In genomic region chr10:70096016-70096704, GRCh38 we compare ENCODE assay signal across 21 cellular contexts. TPM values are rescaled to one million over a fixed set of nuclear protein-coding genes. Genes with fewer than 3 reads are reported as not detected.
"Had no signal": no experiment of that assay in that cellular context is flagged by ENCODE, and none has a peak within 500 bp of the region (broad histone marks: within the 10 kb centered on the region; RNA-seq: fewer than 3 reads in every experiment).

No MANE protein-coding gene starts in this region.

- H3K9ac ChIP-seq: neural progenitor cell had no signal

- H3K4me3 Mint-ChIP-seq: natural killer cell treated with Interleukin-12 subunit alpha and Interleukin-12 subunit beta and Interleukin-15 and Interleukin-18, amount 100 ng/mL, for 72 hours; neural progenitor cell had no signal

- H3K36me3 ChIP-seq: neural progenitor cell, ovary, uterus had no signal

- H3K27me3 ChIP-seq: dorsolateral prefrontal cortex, esophagus muscularis mucosa, gastrocnemius medialis, heart right ventricle, neural progenitor cell, ovary, right atrium auricular region, tibial artery, upper lobe of left lung, uterus had no signal

- H3K4me1 ChIP-seq: esophagus muscularis mucosa, gastrocnemius medialis, heart right ventricle, neural progenitor cell, right atrium auricular region, tibial artery, upper lobe of left lung, uterus had no signal

- H3K27ac Mint-ChIP-seq: natural killer cell treated with Interleukin-12 subunit alpha and Interleukin-12 subunit beta and Interleukin-15 and Interleukin-18, amount 100 ng/mL, for 72 hours; neural progenitor cell had no signal

- H3K4me1 Mint-ChIP-seq: neural progenitor cell had no signal

- H3K36me3 Mint-ChIP-seq: natural killer cell treated with Interleukin-12 subunit alpha and Interleukin-12 subunit beta and Interleukin-15 and Interleukin-18, amount 100 ng/mL, for 72 hours had no signal

- H3K27ac ChIP-seq: coronary artery, dorsolateral prefrontal cortex, epithelial cell of prostate, esophagus muscularis mucosa, gastrocnemius medialis, heart right ventricle, neural progenitor cell, ovary, right atrium auricular region, tibial artery, upper lobe of left lung, uterus had no signal

- H3K9me3 ChIP-seq: esophagus muscularis mucosa, gastrocnemius medialis, heart right ventricle, ovary, right atrium auricular region, tibial artery, upper lobe of left lung, uterus had no signal

- H3K4me3 ChIP-seq: coronary artery, dorsolateral prefrontal cortex, esophagus muscularis mucosa, gastrocnemius medialis, heart right ventricle, neural progenitor cell, ovary, right atrium auricular region, smooth muscle cell, tibial artery, upper lobe of left lung, uterus had no signal

- DNase-seq: dorsolateral prefrontal cortex; effector CD8-positive, alpha-beta T cell; gastrocnemius medialis; heart right ventricle; hypothalamus; kidney glomerular epithelial cell; nucleus accumbens; ovary; stimulated activated CD4-positive, alpha-beta T cell treated with anti-CD3 and anti-CD28 coated beads, Interleukin-2, amount 100 ng/mL, for 48 hours; stimulated activated naive CD4-positive, alpha-beta T cell treated with Interleukin-2 at 50 U/mL for 16 hours; tibial artery; upper lobe of left lung; uterus had no signal

- H3K27me3 Mint-ChIP-seq: natural killer cell treated with Interleukin-12 subunit alpha and Interleukin-12 subunit beta and Interleukin-15 and Interleukin-18, amount 100 ng/mL, for 72 hours had no signal

- H3K4me2 ChIP-seq: neural progenitor cell, smooth muscle cell had no signal

- H3K9me3 Mint-ChIP-seq: natural killer cell treated with Interleukin-12 subunit alpha and Interleukin-12 subunit beta and Interleukin-15 and Interleukin-18, amount 100 ng/mL, for 72 hours; neural progenitor cell had no signal

- H2AFZ ChIP-seq: neural progenitor cell had no signal

- ATAC-seq: gastrocnemius medialis; heart right ventricle; natural killer cell treated with Interleukin-12 subunit alpha and Interleukin-12 subunit beta and Interleukin-15 and Interleukin-18, amount 100 ng/mL, for 72 hours had no signal

RNA-seq across cellular contexts. Expression of gene MACROH2A2, which starts 43.5 kb away (rescaled TPM):
- total RNA-seq: lung microvascular endothelial cell had no signal
